In the genomic region with DNA sequence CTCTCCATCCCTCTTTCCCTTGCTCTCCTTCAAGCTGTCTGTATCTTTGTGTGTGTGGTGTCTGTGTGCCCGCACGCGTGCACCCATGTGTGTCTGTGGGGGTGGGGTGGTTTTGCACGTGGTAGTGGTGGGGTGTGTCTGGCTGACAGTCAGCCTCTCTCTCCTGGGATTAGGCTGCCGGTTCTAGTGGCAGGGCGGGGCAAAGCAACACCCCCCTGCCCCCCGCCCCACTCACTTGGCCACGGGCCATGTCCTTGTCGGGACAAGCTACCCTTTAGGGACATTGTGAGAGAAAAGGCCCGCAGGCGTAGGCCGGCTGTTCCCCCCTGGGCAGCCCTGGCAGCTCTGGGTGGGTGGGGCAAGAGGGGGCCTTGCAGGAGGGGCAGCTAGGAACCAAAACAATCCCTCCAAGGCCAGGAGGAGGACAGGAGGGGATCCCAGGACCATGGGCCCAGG, we compare ENCODE assay signal across 1 cellular context.
TF ChIP-seq lines count a peak whose summit lies in the region.

No MANE protein-coding gene starts in this region.

TF ChIP-seq in K562, 482 proteins besides CTCF, POLR2A, EP300 and RAD21 (continued from another document):
- TF ChIP-seq, protein P1, sequence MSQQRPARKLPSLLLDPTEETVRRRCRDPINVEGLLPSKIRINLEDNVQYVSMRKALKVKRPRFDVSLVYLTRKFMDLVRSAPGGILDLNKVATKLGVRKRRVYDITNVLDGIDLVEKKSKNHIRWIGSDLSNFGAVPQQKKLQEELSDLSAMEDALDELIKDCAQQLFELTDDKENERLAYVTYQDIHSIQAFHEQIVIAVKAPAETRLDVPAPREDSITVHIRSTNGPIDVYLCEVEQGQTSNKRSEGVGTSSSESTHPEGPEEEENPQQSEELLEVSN (IDR thresholded peaks at IDR 0.05; ENCODE audit: borderline replicate concordance in 1 of 2, extremely low read depth in 1 of 2, insufficient read depth in 1 of 2, insufficient read length in 1 of 2, low read depth in 1 of 2, low read length in 1 of 2, poor library complexity in 1 of 2, severe bottlenecking in 1 of 2) = peak in 1 of 2 experiments; percentile 16
- no peak for TF ChIP-seq ATF7 (IDR thresholded peaks at IDR 0.05)
TF ChIP-seq in K562: peak in this region for 3.
